Comparison of ENCODE assay signal across 1 cellular context in the genomic region with DNA sequence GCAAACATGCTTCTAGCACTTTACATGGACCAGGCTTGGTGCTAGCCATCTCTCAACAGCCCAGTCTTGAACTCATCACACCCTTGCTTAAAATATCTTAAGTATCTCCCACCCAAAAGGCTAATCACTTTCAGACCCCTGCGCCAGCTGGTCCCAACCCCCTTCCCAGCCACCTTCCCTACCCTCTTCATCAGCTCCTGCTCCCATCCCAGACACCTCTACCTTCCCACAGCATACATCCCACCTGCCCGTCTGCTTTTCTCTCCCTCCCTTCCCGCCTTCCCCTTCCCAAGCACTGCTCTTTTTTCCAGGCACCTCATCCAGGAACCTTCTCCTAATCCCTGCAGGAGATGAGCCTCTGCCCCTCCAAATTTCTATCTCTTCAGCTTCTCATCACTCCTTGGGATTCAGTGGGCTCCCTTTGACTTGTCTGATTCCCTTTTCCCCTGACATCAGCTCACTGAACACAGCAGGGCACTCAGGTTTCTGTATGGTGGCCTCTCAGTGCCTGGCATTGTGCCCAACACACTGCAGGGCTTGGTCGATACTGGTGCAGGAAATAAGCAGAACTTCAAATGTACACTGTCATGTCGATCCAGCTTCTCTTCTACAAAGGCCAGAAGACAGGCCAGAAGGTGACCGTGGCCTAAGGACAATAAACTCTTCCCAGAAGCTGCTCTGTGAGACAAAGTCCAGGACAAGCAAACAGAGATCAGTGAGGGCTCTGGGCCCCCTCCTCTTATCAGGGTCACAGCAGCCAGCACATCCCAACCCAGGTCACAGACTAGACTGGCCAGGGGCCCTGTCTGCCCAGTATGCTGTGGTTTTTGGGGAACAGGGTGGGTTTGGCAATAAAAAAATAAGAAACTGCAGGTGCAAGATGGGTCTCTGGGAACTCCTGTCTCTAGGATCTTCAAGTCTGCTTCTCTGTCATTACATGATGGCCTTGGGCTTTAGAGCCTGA.
TF ChIP-seq lines count a peak whose summit lies in the region.

No MANE protein-coding gene starts in this region.

TF ChIP-seq in HepG2, 621 proteins besides CTCF, POLR2A, EP300 and RAD21 (continued from another document and continues in another):
- TF ChIP-seq MEIS1 (CRISPR knock-in tag; IDR thresholded peaks at IDR 0.05; ENCODE audit: borderline replicate concordance) (0 out of 2 replicates have a peak, but pooled peaks have one; percentile 24), JARID2 (CRISPR knock-in tag; IDR thresholded peaks at IDR 0.05; ENCODE audit: insufficient replicate concordance) (no peak), ZNF891 (CRISPR knock-in tag; IDR thresholded peaks at IDR 0.05) (no peak), ZFP36L1 (CRISPR knock-in tag; IDR thresholded peaks at IDR 0.05) (no peak), ZNF446 (CRISPR knock-in tag; IDR thresholded peaks at IDR 0.05) (no peak), ZNF263 (CRISPR knock-in tag; IDR thresholded peaks at IDR 0.05) (0 out of 2 replicates have a peak, but pooled peaks have one; percentile 12), RFXAP (CRISPR knock-in tag; IDR thresholded peaks at IDR 0.05; ENCODE audit: borderline replicate concordance) (peak; percentile 15; the same call in 1 of the 2 replicates), GABPA (IDR thresholded peaks at IDR 0.05; ENCODE audit: low read depth, low read length) (no peak), GABPA (CRISPR knock-in tag; IDR thresholded peaks at IDR 0.05; ENCODE audit: low read depth) (peak; percentile 48; the same call in 1 of the 2 replicates), NPAS2 (CRISPR knock-in tag; IDR thresholded peaks at IDR 0.05; ENCODE audit: borderline replicate concordance) (no peak), ZNF143 (CRISPR knock-in tag; IDR thresholded peaks at IDR 0.05) (no peak), RBM39 (IDR thresholded peaks at IDR 0.05; ENCODE audit: low read depth, low read length, poor library complexity, severe bottlenecking) (no peak), SNRNP70 (IDR thresholded peaks at IDR 0.05; ENCODE audit: low read depth, low read length) (no peak), ZNF672 (CRISPR knock-in tag; IDR thresholded peaks at IDR 0.05) (no peak), ZMAT3 (CRISPR knock-in tag; conservative IDR thresholded peaks at IDR 0.05) (0 out of 2 replicates have a peak, but pooled peaks have one; percentile 40), CREB1 (IDR thresholded peaks at IDR 0.05) (no peak), CREB1 (CRISPR knock-in tag; IDR thresholded peaks at IDR 0.05) (peak; percentile 84), ZNF850 (CRISPR knock-in tag; conservative IDR thresholded peaks at IDR 0.05) (no peak), ZNF282 (IDR thresholded peaks at IDR 0.05; ENCODE audit: partially characterized antibody) (no peak), SMAD9 (CRISPR knock-in tag; IDR thresholded peaks at IDR 0.05) (peak; percentile 57; the same call in 1 of the 2 replicates), TAF15 (IDR thresholded peaks at IDR 0.05; ENCODE audit: low read depth, low read length, poor library complexity, severe bottlenecking) (no peak), NONO (IDR thresholded peaks at IDR 0.05) (no peak), NONO (CRISPR knock-in tag; conservative IDR thresholded peaks at IDR 0.05) (peak; percentile 85), ZNF709 (CRISPR knock-in tag; IDR thresholded peaks at IDR 0.05) (no peak; the same call in 1 of the 2 replicates), RORA (CRISPR knock-in tag; IDR thresholded peaks at IDR 0.05) (peak; percentile 94; the same call in 1 of the 2 replicates), ZNF335 (CRISPR knock-in tag; IDR thresholded peaks at IDR 0.05) (no peak), ZNF782 (CRISPR knock-in tag; IDR thresholded peaks at IDR 0.05; ENCODE audit: borderline replicate concordance) (peak; percentile 56; the same call in 1 of the 2 replicates), EZH2 (conservative IDR thresholded peaks at IDR 0.05; ENCODE audit: low read depth, low read length) (no peak), POLR2AphosphoS2 (IDR thresholded peaks at IDR 0.05; ENCODE audit: low read depth, low read length) (no peak), JUND (CRISPR knock-in tag; IDR thresholded peaks at IDR 0.05) (no peak), ERF (CRISPR knock-in tag; IDR thresholded peaks at IDR 0.05) (peak; percentile 73; the same call in 1 of the 2 replicates)
- TF ChIP-seq, protein P1, sequence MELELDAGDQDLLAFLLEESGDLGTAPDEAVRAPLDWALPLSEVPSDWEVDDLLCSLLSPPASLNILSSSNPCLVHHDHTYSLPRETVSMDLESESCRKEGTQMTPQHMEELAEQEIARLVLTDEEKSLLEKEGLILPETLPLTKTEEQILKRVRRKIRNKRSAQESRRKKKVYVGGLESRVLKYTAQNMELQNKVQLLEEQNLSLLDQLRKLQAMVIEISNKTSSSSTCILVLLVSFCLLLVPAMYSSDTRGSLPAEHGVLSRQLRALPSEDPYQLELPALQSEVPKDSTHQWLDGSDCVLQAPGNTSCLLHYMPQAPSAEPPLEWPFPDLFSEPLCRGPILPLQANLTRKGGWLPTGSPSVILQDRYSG (CRISPR knock-in tag; IDR thresholded peaks at IDR 0.05): no peak
- TF ChIP-seq, protein P2, sequence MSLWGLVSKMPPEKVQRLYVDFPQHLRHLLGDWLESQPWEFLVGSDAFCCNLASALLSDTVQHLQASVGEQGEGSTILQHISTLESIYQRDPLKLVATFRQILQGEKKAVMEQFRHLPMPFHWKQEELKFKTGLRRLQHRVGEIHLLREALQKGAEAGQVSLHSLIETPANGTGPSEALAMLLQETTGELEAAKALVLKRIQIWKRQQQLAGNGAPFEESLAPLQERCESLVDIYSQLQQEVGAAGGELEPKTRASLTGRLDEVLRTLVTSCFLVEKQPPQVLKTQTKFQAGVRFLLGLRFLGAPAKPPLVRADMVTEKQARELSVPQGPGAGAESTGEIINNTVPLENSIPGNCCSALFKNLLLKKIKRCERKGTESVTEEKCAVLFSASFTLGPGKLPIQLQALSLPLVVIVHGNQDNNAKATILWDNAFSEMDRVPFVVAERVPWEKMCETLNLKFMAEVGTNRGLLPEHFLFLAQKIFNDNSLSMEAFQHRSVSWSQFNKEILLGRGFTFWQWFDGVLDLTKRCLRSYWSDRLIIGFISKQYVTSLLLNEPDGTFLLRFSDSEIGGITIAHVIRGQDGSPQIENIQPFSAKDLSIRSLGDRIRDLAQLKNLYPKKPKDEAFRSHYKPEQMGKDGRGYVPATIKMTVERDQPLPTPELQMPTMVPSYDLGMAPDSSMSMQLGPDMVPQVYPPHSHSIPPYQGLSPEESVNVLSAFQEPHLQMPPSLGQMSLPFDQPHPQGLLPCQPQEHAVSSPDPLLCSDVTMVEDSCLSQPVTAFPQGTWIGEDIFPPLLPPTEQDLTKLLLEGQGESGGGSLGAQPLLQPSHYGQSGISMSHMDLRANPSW (CRISPR knock-in tag; IDR thresholded peaks at IDR 0.05; ENCODE audit: borderline replicate concordance): no peak
- TF ChIP-seq, protein P3, sequence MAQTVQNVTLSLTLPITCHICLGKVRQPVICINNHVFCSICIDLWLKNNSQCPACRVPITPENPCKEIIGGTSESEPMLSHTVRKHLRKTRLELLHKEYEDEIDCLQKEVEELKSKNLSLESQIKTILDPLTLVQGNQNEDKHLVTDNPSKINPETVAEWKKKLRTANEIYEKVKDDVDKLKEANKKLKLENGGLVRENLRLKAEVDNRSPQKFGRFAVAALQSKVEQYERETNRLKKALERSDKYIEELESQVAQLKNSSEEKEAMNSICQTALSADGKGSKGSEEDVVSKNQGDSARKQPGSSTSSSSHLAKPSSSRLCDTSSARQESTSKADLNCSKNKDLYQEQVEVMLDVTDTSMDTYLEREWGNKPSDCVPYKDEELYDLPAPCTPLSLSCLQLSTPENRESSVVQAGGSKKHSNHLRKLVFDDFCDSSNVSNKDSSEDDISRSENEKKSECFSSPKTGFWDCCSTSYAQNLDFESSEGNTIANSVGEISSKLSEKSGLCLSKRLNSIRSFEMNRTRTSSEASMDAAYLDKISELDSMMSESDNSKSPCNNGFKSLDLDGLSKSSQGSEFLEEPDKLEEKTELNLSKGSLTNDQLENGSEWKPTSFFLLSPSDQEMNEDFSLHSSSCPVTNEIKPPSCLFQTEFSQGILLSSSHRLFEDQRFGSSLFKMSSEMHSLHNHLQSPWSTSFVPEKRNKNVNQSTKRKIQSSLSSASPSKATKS (CRISPR knock-in tag; IDR thresholded peaks at IDR 0.05): no peak
- TF ChIP-seq, protein P4, sequence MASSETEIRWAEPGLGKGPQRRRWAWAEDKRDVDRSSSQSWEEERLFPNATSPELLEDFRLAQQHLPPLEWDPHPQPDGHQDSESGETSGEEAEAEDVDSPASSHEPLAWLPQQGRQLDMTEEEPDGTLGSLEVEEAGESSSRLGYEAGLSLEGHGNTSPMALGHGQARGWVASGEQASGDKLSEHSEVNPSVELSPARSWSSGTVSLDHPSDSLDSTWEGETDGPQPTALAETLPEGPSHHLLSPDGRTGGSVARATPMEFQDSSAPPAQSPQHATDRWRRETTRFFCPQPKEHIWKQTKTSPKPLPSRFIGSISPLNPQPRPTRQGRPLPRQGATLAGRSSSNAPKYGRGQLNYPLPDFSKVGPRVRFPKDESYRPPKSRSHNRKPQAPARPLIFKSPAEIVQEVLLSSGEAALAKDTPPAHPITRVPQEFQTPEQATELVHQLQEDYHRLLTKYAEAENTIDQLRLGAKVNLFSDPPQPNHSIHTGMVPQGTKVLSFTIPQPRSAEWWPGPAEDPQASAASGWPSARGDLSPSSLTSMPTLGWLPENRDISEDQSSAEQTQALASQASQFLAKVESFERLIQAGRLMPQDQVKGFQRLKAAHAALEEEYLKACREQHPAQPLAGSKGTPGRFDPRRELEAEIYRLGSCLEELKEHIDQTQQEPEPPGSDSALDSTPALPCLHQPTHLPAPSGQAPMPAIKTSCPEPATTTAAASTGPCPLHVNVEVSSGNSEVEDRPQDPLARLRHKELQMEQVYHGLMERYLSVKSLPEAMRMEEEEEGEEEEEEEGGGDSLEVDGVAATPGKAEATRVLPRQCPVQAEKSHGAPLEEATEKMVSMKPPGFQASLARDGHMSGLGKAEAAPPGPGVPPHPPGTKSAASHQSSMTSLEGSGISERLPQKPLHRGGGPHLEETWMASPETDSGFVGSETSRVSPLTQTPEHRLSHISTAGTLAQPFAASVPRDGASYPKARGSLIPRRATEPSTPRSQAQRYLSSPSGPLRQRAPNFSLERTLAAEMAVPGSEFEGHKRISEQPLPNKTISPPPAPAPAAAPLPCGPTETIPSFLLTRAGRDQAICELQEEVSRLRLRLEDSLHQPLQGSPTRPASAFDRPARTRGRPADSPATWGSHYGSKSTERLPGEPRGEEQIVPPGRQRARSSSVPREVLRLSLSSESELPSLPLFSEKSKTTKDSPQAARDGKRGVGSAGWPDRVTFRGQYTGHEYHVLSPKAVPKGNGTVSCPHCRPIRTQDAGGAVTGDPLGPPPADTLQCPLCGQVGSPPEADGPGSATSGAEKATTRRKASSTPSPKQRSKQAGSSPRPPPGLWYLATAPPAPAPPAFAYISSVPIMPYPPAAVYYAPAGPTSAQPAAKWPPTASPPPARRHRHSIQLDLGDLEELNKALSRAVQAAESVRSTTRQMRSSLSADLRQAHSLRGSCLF (CRISPR knock-in tag; IDR thresholded peaks at IDR 0.05; ENCODE audit: borderline replicate concordance): no peak
- TF ChIP-seq, protein P5, sequence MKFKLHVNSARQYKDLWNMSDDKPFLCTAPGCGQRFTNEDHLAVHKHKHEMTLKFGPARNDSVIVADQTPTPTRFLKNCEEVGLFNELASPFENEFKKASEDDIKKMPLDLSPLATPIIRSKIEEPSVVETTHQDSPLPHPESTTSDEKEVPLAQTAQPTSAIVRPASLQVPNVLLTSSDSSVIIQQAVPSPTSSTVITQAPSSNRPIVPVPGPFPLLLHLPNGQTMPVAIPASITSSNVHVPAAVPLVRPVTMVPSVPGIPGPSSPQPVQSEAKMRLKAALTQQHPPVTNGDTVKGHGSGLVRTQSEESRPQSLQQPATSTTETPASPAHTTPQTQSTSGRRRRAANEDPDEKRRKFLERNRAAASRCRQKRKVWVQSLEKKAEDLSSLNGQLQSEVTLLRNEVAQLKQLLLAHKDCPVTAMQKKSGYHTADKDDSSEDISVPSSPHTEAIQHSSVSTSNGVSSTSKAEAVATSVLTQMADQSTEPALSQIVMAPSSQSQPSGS (CRISPR knock-in tag; IDR thresholded peaks at IDR 0.05): peak; percentile 67; the same call in 1 of the 2 replicates
- TF ChIP-seq, protein P6, sequence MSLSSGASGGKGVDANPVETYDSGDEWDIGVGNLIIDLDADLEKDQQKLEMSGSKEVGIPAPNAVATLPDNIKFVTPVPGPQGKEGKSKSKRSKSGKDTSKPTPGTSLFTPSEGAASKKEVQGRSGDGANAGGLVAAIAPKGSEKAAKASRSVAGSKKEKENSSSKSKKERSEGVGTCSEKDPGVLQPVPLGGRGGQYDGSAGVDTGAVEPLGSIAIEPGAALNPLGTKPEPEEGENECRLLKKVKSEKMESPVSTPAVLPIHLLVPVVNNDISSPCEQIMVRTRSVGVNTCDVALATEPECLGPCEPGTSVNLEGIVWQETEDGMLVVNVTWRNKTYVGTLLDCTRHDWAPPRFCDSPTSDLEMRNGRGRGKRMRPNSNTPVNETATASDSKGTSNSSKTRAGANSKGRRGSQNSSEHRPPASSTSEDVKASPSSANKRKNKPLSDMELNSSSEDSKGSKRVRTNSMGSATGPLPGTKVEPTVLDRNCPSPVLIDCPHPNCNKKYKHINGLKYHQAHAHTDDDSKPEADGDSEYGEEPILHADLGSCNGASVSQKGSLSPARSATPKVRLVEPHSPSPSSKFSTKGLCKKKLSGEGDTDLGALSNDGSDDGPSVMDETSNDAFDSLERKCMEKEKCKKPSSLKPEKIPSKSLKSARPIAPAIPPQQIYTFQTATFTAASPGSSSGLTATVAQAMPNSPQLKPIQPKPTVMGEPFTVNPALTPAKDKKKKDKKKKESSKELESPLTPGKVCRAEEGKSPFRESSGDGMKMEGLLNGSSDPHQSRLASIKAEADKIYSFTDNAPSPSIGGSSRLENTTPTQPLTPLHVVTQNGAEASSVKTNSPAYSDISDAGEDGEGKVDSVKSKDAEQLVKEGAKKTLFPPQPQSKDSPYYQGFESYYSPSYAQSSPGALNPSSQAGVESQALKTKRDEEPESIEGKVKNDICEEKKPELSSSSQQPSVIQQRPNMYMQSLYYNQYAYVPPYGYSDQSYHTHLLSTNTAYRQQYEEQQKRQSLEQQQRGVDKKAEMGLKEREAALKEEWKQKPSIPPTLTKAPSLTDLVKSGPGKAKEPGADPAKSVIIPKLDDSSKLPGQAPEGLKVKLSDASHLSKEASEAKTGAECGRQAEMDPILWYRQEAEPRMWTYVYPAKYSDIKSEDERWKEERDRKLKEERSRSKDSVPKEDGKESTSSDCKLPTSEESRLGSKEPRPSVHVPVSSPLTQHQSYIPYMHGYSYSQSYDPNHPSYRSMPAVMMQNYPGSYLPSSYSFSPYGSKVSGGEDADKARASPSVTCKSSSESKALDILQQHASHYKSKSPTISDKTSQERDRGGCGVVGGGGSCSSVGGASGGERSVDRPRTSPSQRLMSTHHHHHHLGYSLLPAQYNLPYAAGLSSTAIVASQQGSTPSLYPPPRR (CRISPR knock-in tag; IDR thresholded peaks at IDR 0.05; ENCODE audit: borderline replicate concordance): peak; percentile 81
- TF ChIP-seq, protein P7, sequence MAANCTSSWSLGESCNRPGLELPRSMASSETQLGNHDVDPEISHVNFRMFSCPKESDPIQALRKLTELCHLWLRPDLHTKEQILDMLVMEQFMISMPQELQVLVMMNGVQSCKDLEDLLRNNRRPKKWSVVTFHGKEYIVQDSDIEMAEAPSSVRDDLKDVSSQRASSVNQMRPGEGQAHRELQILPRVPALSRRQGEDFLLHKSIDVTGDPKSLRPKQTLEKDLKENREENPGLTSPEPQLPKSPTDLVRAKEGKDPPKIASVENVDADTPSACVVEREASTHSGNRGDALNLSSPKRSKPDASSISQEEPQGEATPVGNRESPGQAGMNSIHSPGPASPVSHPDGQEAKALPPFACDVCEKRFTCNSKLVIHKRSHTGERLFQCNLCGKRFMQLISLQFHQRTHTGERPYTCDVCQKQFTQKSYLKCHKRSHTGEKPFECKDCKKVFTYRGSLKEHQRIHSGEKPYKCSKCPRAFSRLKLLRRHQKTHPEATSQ (CRISPR knock-in tag; IDR thresholded peaks at IDR 0.05; ENCODE audit: borderline replicate concordance): peak; percentile 52; the same call in 1 of the 2 replicates
